ENCODE assay signal across 30 cellular contexts in the genomic region with DNA sequence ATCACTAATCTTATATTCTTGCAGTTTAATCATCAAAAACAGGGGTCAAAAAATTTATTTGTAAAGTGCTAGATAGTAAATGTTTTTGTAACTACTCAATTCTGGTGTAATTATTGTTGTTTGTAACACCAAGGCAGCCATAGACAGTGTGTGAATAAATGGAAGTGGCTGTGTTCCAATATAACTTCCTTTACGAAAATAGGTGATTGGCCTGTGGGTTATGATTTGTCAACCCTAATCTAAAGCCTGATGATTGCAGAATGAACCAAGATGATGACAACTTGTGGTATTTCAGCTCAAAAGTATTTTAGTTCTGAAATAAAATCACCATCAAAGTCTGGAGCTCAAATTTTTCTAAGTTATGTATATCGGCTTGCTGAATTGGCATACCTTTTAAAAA.
"Had no signal": no experiment of that assay in that cellular context is flagged by ENCODE, and none has a peak within 500 bp of the region (broad histone marks: within the 10 kb centered on the region; RNA-seq: fewer than 3 reads in every experiment).

No MANE protein-coding gene starts in this region.

- H3K9me3 ChIP-seq: ascending aorta, colonic mucosa, SJSA1 had no signal

- H3K36me3 ChIP-seq: ascending aorta, colonic mucosa, SJSA1 had no signal

- H3K4me1 Mint-ChIP-seq: activated CD8-positive, alpha-beta memory T cell treated with anti-CD3 and anti-CD28 coated beads, Interleukin-2, amount 10 ng/mL, durations not matched to agents 7 days and 5 days; activated naive CD4-positive, alpha-beta T cell treated with anti-CD3 and anti-CD28 coated beads, Interleukin-2, amount 50 U/mL, for 24 hours; brain; WTC11 had no signal

- H3K27ac ChIP-seq: ascending aorta, colonic mucosa, SJSA1 had no signal

- H3K27me3 Mint-ChIP-seq: activated CD8-positive, alpha-beta memory T cell treated with anti-CD3 and anti-CD28 coated beads, Interleukin-2, amount 10 ng/mL, durations not matched to agents 7 days and 5 days; activated naive CD4-positive, alpha-beta T cell treated with anti-CD3 and anti-CD28 coated beads, Interleukin-2, amount 50 U/mL, for 24 hours; activated T-cell treated with anti-CD3 and anti-CD28 coated beads, Interleukin-2, amount 50 U/mL, for 24 hours; brain had no signal

- H3K36me3 Mint-ChIP-seq: activated CD8-positive, alpha-beta memory T cell treated with anti-CD3 and anti-CD28 coated beads, Interleukin-2, amount 10 ng/mL, durations not matched to agents 7 days and 5 days; activated naive CD4-positive, alpha-beta T cell treated with anti-CD3 and anti-CD28 coated beads, Interleukin-2, amount 50 U/mL, for 24 hours; brain; WTC11 had no signal

- H3K4me1 ChIP-seq: ascending aorta, colonic mucosa, SJSA1 had no signal

- H3K9me3 Mint-ChIP-seq: activated naive CD4-positive, alpha-beta T cell treated with anti-CD3 and anti-CD28 coated beads, Interleukin-2, amount 50 U/mL, for 24 hours; activated T-cell treated with anti-CD3 and anti-CD28 coated beads, Interleukin-2, amount 50 U/mL, for 24 hours; activated T-helper 1 cell treated with anti-CD3 and anti-CD28 coated beads, Interleukin-12 subunit alpha, Interleukin-12 subunit beta, Interleukin-2, Interleukin-4 antibody, amounts not matched to agents 30 ng/mL and 10 ng/mL and 1 ng/mL, durations not matched to agents 14 hours and 24 hours and 36 hours; brain; WTC11 had no signal

- H3K27me3 ChIP-seq: ascending aorta, colonic mucosa, SJSA1 had no signal

- H3K27ac Mint-ChIP-seq: activated CD8-positive, alpha-beta memory T cell treated with anti-CD3 and anti-CD28 coated beads, Interleukin-2, amount 10 ng/mL, durations not matched to agents 7 days and 5 days; activated naive CD4-positive, alpha-beta T cell treated with anti-CD3 and anti-CD28 coated beads, Interleukin-2, amount 50 U/mL, for 24 hours; activated T-cell treated with anti-CD3 and anti-CD28 coated beads, Interleukin-2, amount 50 U/mL, for 24 hours; activated T-helper 1 cell treated with anti-CD3 and anti-CD28 coated beads, Interleukin-12 subunit alpha, Interleukin-12 subunit beta, Interleukin-2, Interleukin-4 antibody, amounts not matched to agents 30 ng/mL and 10 ng/mL and 1 ng/mL, durations not matched to agents 14 hours and 24 hours and 36 hours; brain; T-helper 2 cell treated with Interferon-gamma antibody and Interleukin-4, amounts not matched to agents 5 μg/mL and 100 μg/mL, for 36 hours; WTC11 had no signal

- H3K4me3 ChIP-seq: ascending aorta, colonic mucosa, K562, SJSA1 had no signal

- H3K4me3 Mint-ChIP-seq: activated CD8-positive, alpha-beta memory T cell treated with anti-CD3 and anti-CD28 coated beads, Interleukin-2, amount 10 ng/mL, durations not matched to agents 7 days and 5 days; activated naive CD4-positive, alpha-beta T cell treated with anti-CD3 and anti-CD28 coated beads, Interleukin-2, amount 50 U/mL, for 24 hours; activated T-cell treated with anti-CD3 and anti-CD28 coated beads, Interleukin-2, amount 50 U/mL, for 24 hours; activated T-helper 1 cell treated with anti-CD3 and anti-CD28 coated beads, Interleukin-12 subunit alpha, Interleukin-12 subunit beta, Interleukin-2, Interleukin-4 antibody, amounts not matched to agents 30 ng/mL and 10 ng/mL and 1 ng/mL, durations not matched to agents 14 hours and 24 hours and 36 hours; brain; T-helper 2 cell treated with Interferon-gamma antibody and Interleukin-4, amounts not matched to agents 5 μg/mL and 100 μg/mL, for 36 hours; WTC11 had no signal

- ATAC-seq: activated CD8-positive, alpha-beta memory T cell treated with anti-CD3 and anti-CD28 coated beads, Interleukin-2, amount 10 ng/mL, durations not matched to agents 7 days and 5 days; K562; Right ventricle myocardium inferior; SK-N-SH treated with all-trans-retinoic acid at 6 μM for 48 hours; WTC11 had no signal

- DNase-seq: activated CD4-positive, alpha-beta T cell treated with anti-CD3 and anti-CD28 coated beads for 48 hours; activated CD4-positive, alpha-beta T cell treated with anti-CD3 and anti-CD28 coated beads, Interleukin-2, amount 50 U/mL, for 4 hours; activated CD4-positive, CD25-positive, alpha-beta regulatory T cell treated with anti-CD3 and anti-CD28 coated beads, Interleukin-2, amount 50 U/mL, for 72 hours; activated CD8-positive, alpha-beta memory T cell treated with anti-CD3 and anti-CD28 coated beads, Interleukin-2, amount 10 ng/mL, durations not matched to agents 7 days and 5 days; activated effector memory CD4-positive, alpha-beta T cell treated with Interleukin-2 at 50 U/mL for 16 hours; activated naive CD4-positive, alpha-beta T cell; activated T-cell treated with anti-CD3 and anti-CD28 coated beads, Interleukin-2, amount 50 U/mL, for 24 hours; amniotic stem cell; cerebellar nuclear complex; colonic mucosa; Karpas-422; MM.1S; NCI-H1048; NCI-H146; NCI-H187 treated with DMSO at 0.1 percent for 48 hours; NCI-H2171; NCI-H2227 treated with DMSO at 0.1 percent for 48 hours; NCI-H510A; NCI-H526 treated with DMSO at 0.1 percent for 48 hours; SW 1271 had no signal
